ENCODE assay signal across 1 cellular context in genomic region chr15:91252756-91253155, GRCh38.
"Had no signal": no experiment of that assay in that cellular context is flagged by ENCODE, and none has a peak within 500 bp of the region (broad histone marks: within the 10 kb centered on the region; RNA-seq: fewer than 3 reads in every experiment).

No MANE protein-coding gene starts in this region.

- H3K4me3 ChIP-seq: GM12878 had no signal
